In the genomic region with DNA sequence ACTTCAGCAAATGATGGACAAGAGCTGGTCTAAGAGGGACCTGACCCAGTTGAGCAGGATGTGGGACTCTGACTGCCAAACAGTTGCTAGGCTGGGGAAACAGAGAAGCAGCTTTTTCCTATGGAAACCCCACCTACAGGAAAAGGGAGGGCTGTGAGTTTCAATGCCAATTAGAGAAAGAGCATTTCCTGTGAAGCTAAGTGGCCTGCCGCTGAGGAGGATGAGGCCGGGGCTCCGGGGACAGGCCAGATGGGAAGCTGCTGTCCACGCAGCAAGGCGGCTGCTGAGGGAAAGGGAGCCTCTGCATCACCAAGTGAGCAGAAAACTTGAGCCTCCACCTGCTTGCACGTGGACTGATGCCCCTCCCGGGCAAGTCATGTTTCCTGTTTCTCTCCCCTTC, we compare ENCODE assay signal across 1 cellular context.
A peak's percentile ranks its signal among the peaks of the same experiment; 100 is the strongest.
TF ChIP-seq lines count a peak whose summit lies in the region.

A gene (minus strand): TSS at position 90 of the 400 bp plus-strand sequence. CDS start 351 bp downstream, outside the sequence.

TF ChIP-seq in K562, 482 proteins besides CTCF, POLR2A, EP300 and RAD21:
- TF ChIP-seq ZNF444 (CRISPR knock-in tag; IDR thresholded peaks at IDR 0.05) = no peak
- peak; percentile 23; the same call in 1 of the 2 replicates for TF ChIP-seq ZNF175 (CRISPR knock-in tag; IDR thresholded peaks at IDR 0.05; ENCODE audit: low read depth)
- TF ChIP-seq, protein P1, sequence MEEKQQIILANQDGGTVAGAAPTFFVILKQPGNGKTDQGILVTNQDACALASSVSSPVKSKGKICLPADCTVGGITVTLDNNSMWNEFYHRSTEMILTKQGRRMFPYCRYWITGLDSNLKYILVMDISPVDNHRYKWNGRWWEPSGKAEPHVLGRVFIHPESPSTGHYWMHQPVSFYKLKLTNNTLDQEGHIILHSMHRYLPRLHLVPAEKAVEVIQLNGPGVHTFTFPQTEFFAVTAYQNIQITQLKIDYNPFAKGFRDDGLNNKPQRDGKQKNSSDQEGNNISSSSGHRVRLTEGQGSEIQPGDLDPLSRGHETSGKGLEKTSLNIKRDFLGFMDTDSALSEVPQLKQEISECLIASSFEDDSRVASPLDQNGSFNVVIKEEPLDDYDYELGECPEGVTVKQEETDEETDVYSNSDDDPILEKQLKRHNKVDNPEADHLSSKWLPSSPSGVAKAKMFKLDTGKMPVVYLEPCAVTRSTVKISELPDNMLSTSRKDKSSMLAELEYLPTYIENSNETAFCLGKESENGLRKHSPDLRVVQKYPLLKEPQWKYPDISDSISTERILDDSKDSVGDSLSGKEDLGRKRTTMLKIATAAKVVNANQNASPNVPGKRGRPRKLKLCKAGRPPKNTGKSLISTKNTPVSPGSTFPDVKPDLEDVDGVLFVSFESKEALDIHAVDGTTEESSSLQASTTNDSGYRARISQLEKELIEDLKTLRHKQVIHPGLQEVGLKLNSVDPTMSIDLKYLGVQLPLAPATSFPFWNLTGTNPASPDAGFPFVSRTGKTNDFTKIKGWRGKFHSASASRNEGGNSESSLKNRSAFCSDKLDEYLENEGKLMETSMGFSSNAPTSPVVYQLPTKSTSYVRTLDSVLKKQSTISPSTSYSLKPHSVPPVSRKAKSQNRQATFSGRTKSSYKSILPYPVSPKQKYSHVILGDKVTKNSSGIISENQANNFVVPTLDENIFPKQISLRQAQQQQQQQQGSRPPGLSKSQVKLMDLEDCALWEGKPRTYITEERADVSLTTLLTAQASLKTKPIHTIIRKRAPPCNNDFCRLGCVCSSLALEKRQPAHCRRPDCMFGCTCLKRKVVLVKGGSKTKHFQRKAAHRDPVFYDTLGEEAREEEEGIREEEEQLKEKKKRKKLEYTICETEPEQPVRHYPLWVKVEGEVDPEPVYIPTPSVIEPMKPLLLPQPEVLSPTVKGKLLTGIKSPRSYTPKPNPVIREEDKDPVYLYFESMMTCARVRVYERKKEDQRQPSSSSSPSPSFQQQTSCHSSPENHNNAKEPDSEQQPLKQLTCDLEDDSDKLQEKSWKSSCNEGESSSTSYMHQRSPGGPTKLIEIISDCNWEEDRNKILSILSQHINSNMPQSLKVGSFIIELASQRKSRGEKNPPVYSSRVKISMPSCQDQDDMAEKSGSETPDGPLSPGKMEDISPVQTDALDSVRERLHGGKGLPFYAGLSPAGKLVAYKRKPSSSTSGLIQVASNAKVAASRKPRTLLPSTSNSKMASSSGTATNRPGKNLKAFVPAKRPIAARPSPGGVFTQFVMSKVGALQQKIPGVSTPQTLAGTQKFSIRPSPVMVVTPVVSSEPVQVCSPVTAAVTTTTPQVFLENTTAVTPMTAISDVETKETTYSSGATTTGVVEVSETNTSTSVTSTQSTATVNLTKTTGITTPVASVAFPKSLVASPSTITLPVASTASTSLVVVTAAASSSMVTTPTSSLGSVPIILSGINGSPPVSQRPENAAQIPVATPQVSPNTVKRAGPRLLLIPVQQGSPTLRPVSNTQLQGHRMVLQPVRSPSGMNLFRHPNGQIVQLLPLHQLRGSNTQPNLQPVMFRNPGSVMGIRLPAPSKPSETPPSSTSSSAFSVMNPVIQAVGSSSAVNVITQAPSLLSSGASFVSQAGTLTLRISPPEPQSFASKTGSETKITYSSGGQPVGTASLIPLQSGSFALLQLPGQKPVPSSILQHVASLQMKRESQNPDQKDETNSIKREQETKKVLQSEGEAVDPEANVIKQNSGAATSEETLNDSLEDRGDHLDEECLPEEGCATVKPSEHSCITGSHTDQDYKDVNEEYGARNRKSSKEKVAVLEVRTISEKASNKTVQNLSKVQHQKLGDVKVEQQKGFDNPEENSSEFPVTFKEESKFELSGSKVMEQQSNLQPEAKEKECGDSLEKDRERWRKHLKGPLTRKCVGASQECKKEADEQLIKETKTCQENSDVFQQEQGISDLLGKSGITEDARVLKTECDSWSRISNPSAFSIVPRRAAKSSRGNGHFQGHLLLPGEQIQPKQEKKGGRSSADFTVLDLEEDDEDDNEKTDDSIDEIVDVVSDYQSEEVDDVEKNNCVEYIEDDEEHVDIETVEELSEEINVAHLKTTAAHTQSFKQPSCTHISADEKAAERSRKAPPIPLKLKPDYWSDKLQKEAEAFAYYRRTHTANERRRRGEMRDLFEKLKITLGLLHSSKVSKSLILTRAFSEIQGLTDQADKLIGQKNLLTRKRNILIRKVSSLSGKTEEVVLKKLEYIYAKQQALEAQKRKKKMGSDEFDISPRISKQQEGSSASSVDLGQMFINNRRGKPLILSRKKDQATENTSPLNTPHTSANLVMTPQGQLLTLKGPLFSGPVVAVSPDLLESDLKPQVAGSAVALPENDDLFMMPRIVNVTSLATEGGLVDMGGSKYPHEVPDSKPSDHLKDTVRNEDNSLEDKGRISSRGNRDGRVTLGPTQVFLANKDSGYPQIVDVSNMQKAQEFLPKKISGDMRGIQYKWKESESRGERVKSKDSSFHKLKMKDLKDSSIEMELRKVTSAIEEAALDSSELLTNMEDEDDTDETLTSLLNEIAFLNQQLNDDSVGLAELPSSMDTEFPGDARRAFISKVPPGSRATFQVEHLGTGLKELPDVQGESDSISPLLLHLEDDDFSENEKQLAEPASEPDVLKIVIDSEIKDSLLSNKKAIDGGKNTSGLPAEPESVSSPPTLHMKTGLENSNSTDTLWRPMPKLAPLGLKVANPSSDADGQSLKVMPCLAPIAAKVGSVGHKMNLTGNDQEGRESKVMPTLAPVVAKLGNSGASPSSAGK (IDR thresholded peaks at IDR 0.05) = peak; percentile 73
